ENCODE assay signal across 7 cellular contexts in genomic region chr12:85993746-85994145, GRCh38.
"Had no signal": no experiment of that assay in that cellular context is flagged by ENCODE, and none has a peak within 500 bp of the region (broad histone marks: within the 10 kb centered on the region; RNA-seq: fewer than 3 reads in every experiment).

No MANE protein-coding gene starts in this region.

- DNase-seq: H7, HFFc6, IMR-90 had no signal

- FAIRE-seq: HTR-8/SVneo had no signal

- ATAC-seq: GM23338, HCT116 had no signal

- H3K4me3 ChIP-seq: GM23338, HAP-1 had no signal

- H3K4me1 ChIP-seq: HAP-1 had no signal

- H3K36me3 ChIP-seq: HAP-1 had no signal

- H3K9me3 ChIP-seq: HAP-1 had no signal
